Comparison of ENCODE assay signal across 14 cellular contexts in genomic region chr2:238243496-238244076, GRCh38. TPM values are rescaled to one million over a fixed set of nuclear protein-coding genes. Genes with fewer than 3 reads are reported as not detected.
DNase-seq lines count a peak whose midpoint lies in the region; ATAC-seq and TF ChIP-seq lines count a peak whose summit lies in the region.
"Had no signal": no experiment of that assay in that cellular context is flagged by ENCODE, and none has a peak within 500 bp of the region (broad histone marks: within the 10 kb centered on the region; RNA-seq: fewer than 3 reads in every experiment).

No MANE protein-coding gene starts in this region.

- peaks cover 4% of the 10 kb centered on the region for H3F3A ChIP-seq in smooth muscle cell (ENCODE audit: low read depth)

- no peaks in the 10 kb centered on the region for H3K9me3 ChIP-seq in smooth muscle cell (replicated peaks; ENCODE audit: low read depth)

- H3K27ac ChIP-seq in 22Rv1 (peak overlapping the region; percentile 30), brain microvascular endothelial cell (no peak overlapping the region), smooth muscle cell (ENCODE audit: low read depth) (no peak overlapping the region)
- H3K27ac ChIP-seq: SK-N-MC had no signal

- no peak overlapping the region for H3K4me2 ChIP-seq in smooth muscle cell

- H3K27ac Mint-ChIP-seq in nephron: peak overlapping the region in 2 of 3 experiments; percentile 72

- H4K20me1 ChIP-seq in smooth muscle cell (ENCODE audit: low read depth): no peaks in the 10 kb centered on the region

- no peak for ATAC-seq in HG03095 (IDR thresholded peaks at IDR 0.05; ENCODE audit: unreplicated experiment)
- ATAC-seq: esophagus mucosa had no signal

- peaks cover 44% of the 10 kb centered on the region for H3K4me1 Mint-ChIP-seq in nephron

- no peak overlapping the region for H2AFZ ChIP-seq in smooth muscle cell (ENCODE audit: low read depth)

- H3K4me3 Mint-ChIP-seq in nephron: peak overlapping the region in 2 of 3 experiments; percentile 25 to 34

- in situ Hi-C loops in brain microvascular endothelial cell (cut with HindIII; ENCODE audit: low pct_ligation_motif_present, low sequenced_read_pairs): no loop called here

- H3K36me3 ChIP-seq in brain microvascular endothelial cell (replicated peaks) (no peaks in the 10 kb centered on the region), smooth muscle cell (ENCODE audit: low read depth) (no peaks in the 10 kb centered on the region)

- H3K9me3 Mint-ChIP-seq in nephron: no peaks in the 10 kb centered on the region

- no peak for DNase-seq in brain microvascular endothelial cell
- DNase-seq in NCI-H345 treated with DMSO at 0.1 percent for 48 hours (lab: John Stamatoyannopoulos, UW; ENCODE audit: unreplicated experiment): no peak
- no peak for DNase-seq in GM19238 (ENCODE audit: insufficient read length, low spot score)
- no peak for DNase-seq in smooth muscle cell (lab: John Stamatoyannopoulos, UW; ENCODE audit: unreplicated experiment)
- DNase-seq: activated naive CD4-positive, alpha-beta T cell treated with anti-CD3 and anti-CD28 coated beads, Interleukin-2, amount 50 U/mL, for 16 hours; cerebellar nuclear complex; KBM-7; trophoblast cell had no signal

- TF ChIP-seq CTCF in 22Rv1 (IDR thresholded peaks at IDR 0.05): peak; percentile 58
- TF ChIP-seq CTCF in LNCAP (IDR thresholded peaks at IDR 0.05): peak; percentile 41; the same call in 1 of the 2 replicates
- TF ChIP-seq CTCF in brain microvascular endothelial cell (IDR thresholded peaks at IDR 0.05; ENCODE audit: low read depth, low read length, missing control alignments): peak; percentile 61
- TF ChIP-seq CTCF in nephron (IDR thresholded peaks at IDR 0.05; ENCODE audit: unreplicated experiment in 3 of 3): peak in 2 of 3 experiments; percentile 28 to 35
- no peak for TF ChIP-seq CTCF in smooth muscle cell (IDR thresholded peaks at IDR 0.05; ENCODE audit: borderline replicate concordance, insufficient read depth, poor library complexity, severe bottlenecking)

- H3K9ac ChIP-seq in smooth muscle cell (ENCODE audit: low read depth): no peak overlapping the region

- no peaks in the 10 kb centered on the region for H3K79me2 ChIP-seq in smooth muscle cell (ENCODE audit: low read depth)

- H3K4me3 ChIP-seq in brain microvascular endothelial cell (ENCODE audit: low read depth, low read length) (no peak overlapping the region), smooth muscle cell (no peak overlapping the region)
- H3K4me3 ChIP-seq: SK-N-MC had no signal

- 81% methylated on average over 10 of the region's 10 CpGs for WGBS in smooth muscle cell (ENCODE audit: low lambda C conversion rate)

- H3K27me3 ChIP-seq in brain microvascular endothelial cell (replicated peaks) (peaks cover 4% of the 10 kb centered on the region), smooth muscle cell (ENCODE audit: low read depth) (peaks cover 22% of the 10 kb centered on the region)

- peaks cover 24% of the 10 kb centered on the region for H3K36me3 Mint-ChIP-seq in nephron (ENCODE audit: low read depth)

- no peaks in the 10 kb centered on the region for H3K4me1 ChIP-seq in smooth muscle cell (ENCODE audit: low read depth)

- H3K27me3 Mint-ChIP-seq in nephron (ENCODE audit: low read depth): peaks cover 7% of the 10 kb centered on the region

RNA-seq across cellular contexts. Expression of gene HES6, which starts 3.7 kb away (rescaled TPM):
- total RNA-seq in smooth muscle cell: 0.81 TPM in 1 of 2 replicates, not detected in the other
- polyA plus RNA-seq in smooth muscle cell: 2.7 and 6.4 TPM in 2 replicates

RNA-seq across cellular contexts. Expression of gene ILKAP, which starts 40.1 kb away (rescaled TPM):
- total RNA-seq in smooth muscle cell: 11.0 and 12.0 TPM in 2 replicates
- polyA plus RNA-seq in smooth muscle cell: 21.9 and 23.3 TPM in 2 replicates

RNA-seq across cellular contexts. Expression of gene PER2, which starts 44.8 kb away (rescaled TPM):
- total RNA-seq in smooth muscle cell: 5.0 and 9.7 TPM in 2 replicates
- 3.5 and 7.9 TPM in 2 replicates for polyA plus RNA-seq in smooth muscle cell
